In the genomic region with DNA sequence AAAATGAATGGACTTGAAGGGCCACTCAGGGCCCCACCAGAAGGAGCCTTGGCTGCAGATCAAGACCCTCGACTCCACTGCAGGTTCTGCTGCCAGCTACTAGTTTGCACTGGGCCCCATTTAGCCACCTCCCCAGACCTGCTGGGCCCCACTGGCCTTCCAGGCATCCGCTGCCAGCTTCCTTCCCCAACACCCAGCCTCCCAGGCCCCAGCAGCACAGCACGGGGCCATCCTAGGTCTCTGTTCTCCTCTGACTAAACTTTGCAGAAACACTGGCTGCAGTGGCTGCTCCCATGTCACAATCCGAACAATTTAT, we compare ENCODE assay signal across 8 cellular contexts.
A peak's percentile ranks its signal among the peaks of the same experiment; 100 is the strongest.
DNase-seq lines count a peak whose midpoint lies in the region; ATAC-seq and TF ChIP-seq lines count a peak whose summit lies in the region.

No MANE protein-coding gene starts in this region.

- no peak for TF ChIP-seq POLR2A in adrenal gland (IDR thresholded peaks at IDR 0.05)

- peak overlapping the region; percentile 31 to 82 (median 67) for H3K27ac ChIP-seq in adrenal gland

- no peaks in the 10 kb centered on the region for H3K36me3 Mint-ChIP-seq in mesothelial cell of epicardium

- H3K4me1 Mint-ChIP-seq in mesothelial cell of epicardium: peaks cover 61% of the 10 kb centered on the region

- no peaks in the 10 kb centered on the region for H3K27me3 Mint-ChIP-seq in mesothelial cell of epicardium (ENCODE audit: low read depth)

- H3K4me1 ChIP-seq in adrenal gland (replicated peaks in 1 of 2): peaks cover 49 to 92% of the 10 kb centered on the region in 2 donors

- intact Hi-C loops in adrenal gland (cut with DNase I): no loop called here

- no peaks in the 10 kb centered on the region for H3K9me3 ChIP-seq in adrenal gland (replicated peaks in 1 of 3)

- H3K27ac Mint-ChIP-seq in mesothelial cell of epicardium: peak overlapping the region; percentile 25

- DNase-seq in Ammon's horn (ENCODE audit: low spot score): peak; percentile 78
- DNase-seq in Kasumi-1 (lab: John Stamatoyannopoulos, UW): peak; percentile 82 to 85
- peak in 1 of 7 donors; percentile 35 for DNase-seq in adrenal gland
- DNase-seq in mesothelial cell of epicardium (ENCODE audit: low spot score in 2 of 2, unreplicated experiment in 2 of 2): no peak
- no peak for DNase-seq in SHP77 treated with DMSO at 0.1 percent for 48 hours (lab: John Stamatoyannopoulos, UW)
- DNase-seq in NAMALWA (ENCODE audit: low spot score): no peak

- H3K4me3 Mint-ChIP-seq in mesothelial cell of epicardium: no peak overlapping the region

- H3K36me3 ChIP-seq in adrenal gland (replicated peaks in 1 of 2): no peaks in the 10 kb centered on the region

- no peak overlapping the region for H3K4me3 ChIP-seq in adrenal gland

- H3K27me3 ChIP-seq in adrenal gland: no peaks in the 10 kb centered on the region

- no peak for ATAC-seq in HG03342 (IDR thresholded peaks at IDR 0.05; ENCODE audit: unreplicated experiment)
- no peak for ATAC-seq in GM19328 (IDR thresholded peaks at IDR 0.05; ENCODE audit: unreplicated experiment)

- no peak for TF ChIP-seq CTCF in adrenal gland (IDR thresholded peaks at IDR 0.05)
- no peak for TF ChIP-seq CTCF in mesothelial cell of epicardium (IDR thresholded peaks at IDR 0.05; ENCODE audit: unreplicated experiment)

- WGBS in adrenal gland, 4 donors: 54 to 61% (median 57%) methylated on average over 3 to 4 of the region's 4 CpGs

- H3K9me3 Mint-ChIP-seq in mesothelial cell of epicardium: no peaks in the 10 kb centered on the region

Comparison
In these comparisons a context has a peak if more than half of its experiments do, and no peak if none do; other contexts are left out.
1. DNase-seq: peak in Ammon's horn (single experiment) and Kasumi-1 (2 of 2); none in mesothelial cell of epicardium (0 of 2), SHP77 treated with DMSO at 0.1 percent for 48 hours (single experiment) and NAMALWA (single experiment).